Comparison of ENCODE assay signal across 16 cellular contexts in genomic region chr14:104925941-104926609, GRCh38. TPM values are rescaled to one million over a fixed set of nuclear protein-coding genes. Genes with fewer than 3 reads are reported as not detected.
A peak's percentile ranks its signal among the peaks of the same experiment; 100 is the strongest.
DNase-seq lines count a peak whose midpoint lies in the region; ATAC-seq, FAIRE-seq and TF ChIP-seq lines count a peak whose summit lies in the region.
"Had no signal": no experiment of that assay in that cellular context is flagged by ENCODE, and none has a peak within 500 bp of the region (broad histone marks: within the 10 kb centered on the region; RNA-seq: fewer than 3 reads in every experiment).

No MANE protein-coding gene starts in this region.

- H4K20me1 ChIP-seq in GM12878 (ENCODE audit: control insufficient read depth, insufficient read depth), result no peaks in the 10 kb centered on the region; the same call in 1 of the 2 replicates

- TF ChIP-seq CTCF in GM12878 (IDR thresholded peaks at IDR 0.05 in 2 of 3, conservative IDR thresholded peaks at IDR 0.05 in 1 of 3; ENCODE audit: control insufficient read depth in 2 of 3, extremely low read depth in 1 of 3, insufficient read depth in 1 of 3, low read depth in 3 of 3, low read length in 3 of 3), result no peak

- H3K9ac ChIP-seq in GM12878 (ENCODE audit: control insufficient read depth, insufficient read depth, low read length), result peak overlapping the region; percentile 47

- FAIRE-seq in GM12878 (lab: Jason Lieb, UNC), result no peak

- peaks cover 0 to 2% of the 10 kb centered on the region in 2 experiments; a peak in 2 of 4 replicates for H3K27me3 ChIP-seq in GM12878 (replicated peaks in 1 of 2; ENCODE audit: control insufficient read depth in 2 of 2, insufficient read depth in 2 of 2, low read length in 1 of 2)
- H3K27me3 ChIP-seq: esophagus muscularis mucosa had no signal

- BruUV-seq in GM12878 (replicated peaks; lab: Mats Ljungman, UMichigan), result no TSS peak

- intact Hi-C loops in GM12878 (cut with micrococcal nuclease; ENCODE audit: unreplicated experiment) (no loop called here), posterior vena cava (cut with DNase I) (no loop called here)

- H3K27ac ChIP-seq in GM12878 (ENCODE audit: control insufficient read depth, insufficient read depth), result peak overlapping the region; percentile 78
- H3K27ac ChIP-seq: colonic mucosa, esophagus muscularis mucosa, tibial artery had no signal

- TF ChIP-seq EP300 in GM12878 (IDR thresholded peaks at IDR 0.05; ENCODE audit: borderline replicate concordance in 1 of 2, control insufficient read depth in 1 of 2, low read depth in 2 of 2, low read length in 2 of 2), result no peak

- no peak overlapping the region for H2AFZ ChIP-seq in GM12878 (ENCODE audit: control insufficient read depth, low read depth, low read length)

- DNase-seq in GM12878 (ENCODE audit: low read depth, low spot score) (no peak), posterior vena cava (ENCODE audit: low spot score) (peak; percentile 78), DMS 273 treated with DMSO at 0.1 percent for 48 hours (lab: John Stamatoyannopoulos, UW) (no peak), NCI-H187 (lab: John Stamatoyannopoulos, UW) (no peak), nucleus accumbens (lab: John Stamatoyannopoulos, UW) (no peak), activated T-cell treated with anti-CD3 and anti-CD28 coated beads for 4 hours (no peak)
- DNase-seq: colonic mucosa; GF-D8; NCI-H1417 treated with DMSO at 0.1 percent for 48 hours; occipital lobe; stimulated activated CD4-positive, alpha-beta T cell treated with anti-CD3 and anti-CD28 coated beads, Interleukin-12 subunit alpha, Interleukin-12 subunit beta, amount 100 ng/mL, for 4 hours; tibial artery had no signal

- SMC1A ChIA-PET in GM12878 (lab: Charles Lee; ENCODE audit: uncharacterized antibody, unreplicated experiment), result no interaction called here

- no peaks in the 10 kb centered on the region for H3K36me3 ChIP-seq in GM12878 (ENCODE audit: control insufficient read depth in 2 of 2, insufficient read depth in 2 of 2, low read length in 1 of 2)
- H3K36me3 ChIP-seq: colonic mucosa, esophagus muscularis mucosa, tibial artery had no signal

- H3K9me3 ChIP-seq in GM12878 (replicated peaks; ENCODE audit: control insufficient read depth, insufficient read depth, low read length), result peaks cover 6% of the 10 kb centered on the region; the same call in 2 of the 3 replicates
- H3K9me3 ChIP-seq: colonic mucosa, tibial artery had no signal

- RAD21 ChIA-PET in GM12878 (lab: Charles Lee; ENCODE audit: unreplicated experiment), result no interaction called here

- in situ Hi-C loops in GM12878 (cut with MboI), result no loop called here

- WGBS in GM12878 (ENCODE audit: insufficient coverage, insufficient replicate concordance, low lambda C conversion rate, missing lambda C conversion rate), result 39% methylated on average over 13 of the region's 13 CpGs

- POLR2A ChIA-PET in GM12878 (lab: Charles Lee), result no interaction called here

- peaks cover 48% of the 10 kb centered on the region for H3K4me1 ChIP-seq in GM12878 (ENCODE audit: control insufficient read depth, insufficient read depth, low read length)
- H3K4me1 ChIP-seq: colonic mucosa, tibial artery had no signal

- no peak for TF ChIP-seq POLR2A in GM12878 (IDR thresholded peaks at IDR 0.05; ENCODE audit: low read depth, low read length)

- H3K79me2 ChIP-seq in GM12878 (ENCODE audit: control insufficient read depth, insufficient read depth, low read length), result 0 out of 2 replicates have a peak, but pooled peaks cover 2% of the 10 kb centered on the region

- CTCF ChIA-PET in GM12878 (lab: Yijun Ruan, JAX), result interaction anchor here (0.5 to 1.4 kb wide), 3 partner anchors 10 to 120 kb away, joined by 3 to 4 read pairs (median 4); no protein-coding TSS in a partner anchor

- H3K4me3 ChIP-seq in GM12878, result peak overlapping the region; percentile 67
- H3K4me3 ChIP-seq: colonic mucosa, esophagus muscularis mucosa, tibial artery had no signal

- H3K4me2 ChIP-seq in GM12878 (ENCODE audit: control insufficient read depth, insufficient read depth), result peak overlapping the region; percentile 95

- peak; percentile 16 for ATAC-seq in GM18907 (IDR thresholded peaks at IDR 0.05; ENCODE audit: unreplicated experiment)
- ATAC-seq in HG03196 (IDR thresholded peaks at IDR 0.05; ENCODE audit: unreplicated experiment), result peak; percentile 2
- no peak for ATAC-seq in GM12878
- ATAC-seq: Right ventricle myocardium inferior had no signal

- no peak for TF ChIP-seq RAD21 in GM12878 (IDR thresholded peaks at IDR 0.05; ENCODE audit: insufficient read depth, low read depth, low read length)

TF ChIP-seq in GM12878, 131 proteins besides CTCF, POLR2A, EP300 and RAD21:
- peak; percentile 57; the same call in 1 of the 2 replicates for TF ChIP-seq LARP7 (IDR thresholded peaks at IDR 0.05)
- no peak for TF ChIP-seq ATF3 (IDR thresholded peaks at IDR 0.05; ENCODE audit: borderline replicate concordance, extremely low read depth, low read depth, low read length)

RNA-seq across cellular contexts. Expression of gene PLD4, which starts 1.4 kb away (rescaled TPM):
- 0.69 and 2.0 TPM in 2 replicates for total RNA-seq in GM12878 (2013; cell fraction: nucleolus; rRNA removed)
- 32.1 and 43.2 TPM in 2 replicates for total RNA-seq in GM12878 (2014; rRNA removed)
- total RNA-seq in GM12878 (2014; rRNA removed; fragmentation: Illumina TruSeq; extraction: Trizol), result 7.2 and 9.1 TPM in 2 replicates
- total RNA-seq in GM12878 (2021), result 54.3 and 57.7 TPM in 2 replicates
- 4.2 TPM for polyA plus RNA-seq in GM12878 (2011; ENCODE audit: low read depth)
- 0.04 and 0.20 TPM in 2 replicates for polyA plus RNA-seq in GM12878 (2011; rRNA removed)
- 0.21 and 0.40 TPM in 2 replicates for polyA plus RNA-seq in GM12878 (2011; cell fraction: cytosol; rRNA removed)
- 0.57 and 0.69 TPM in 2 replicates for polyA plus RNA-seq in GM12878 (2011; cell fraction: nucleus; rRNA removed)
- polyA plus RNA-seq in GM12878 (2012), result 11.8 and 20.1 TPM in 2 replicates
- 2.7 and 5.3 TPM in 2 replicates for polyA plus RNA-seq in GM12878 (2014; fragmentation: Illumina TruSeq; extraction: Trizol)
- under 1 TPM; 0.27 to 0.37 TPM for polyA plus RNA-seq in GM12878 (2014; fragmentation: Nextera tagmentation; extraction: Ambion mirVana)
- 36.3 and 46.7 TPM in 2 replicates for polyA plus RNA-seq in GM12878 (2014; rRNA removed)
- 10 to 100 TPM; 10.6 to 13.0 TPM for polyA plus RNA-seq in GM12878 (2016; fragmentation: Nextera tagmentation; extraction: Ambion mirVana)
- 0.31 TPM in 1 of 2 replicates, not detected in the other for polyA minus RNA-seq in GM12878 (2011; rRNA and poly(A)+ RNA removed)
- polyA minus RNA-seq in GM12878 (2011; cell fraction: cytosol; rRNA and poly(A)+ RNA removed), result not detected in 2 replicates
- polyA minus RNA-seq in GM12878 (2011; cell fraction: nucleus; rRNA and poly(A)+ RNA removed), result 0.38 TPM in 1 of 2 replicates, not detected in the other
- under 1 TPM in 1 of 2 donors, not detected in 1; 0.24 TPM for total RNA-seq in posterior vena cava
- total RNA-seq: Right ventricle myocardium inferior had no signal

RNA-seq across cellular contexts. Expression of gene AHNAK2, which starts 52.1 kb away (rescaled TPM):
- total RNA-seq in GM12878 (2013; cell fraction: nucleolus; rRNA removed), result 0.02 TPM in 1 of 2 replicates, not detected in the other
- total RNA-seq in GM12878 (2014; rRNA removed) (not detected in 2 replicates), GM12878 (2014; rRNA removed; fragmentation: Illumina TruSeq; extraction: Trizol) (not detected in 2 replicates), GM12878 (2021) (0.03 and 0.10 TPM in 2 replicates), posterior vena cava (100 to 1,000 TPM; 242 to 274 TPM)
- 0.05 TPM for polyA plus RNA-seq in GM12878 (2011; ENCODE audit: low read depth)
- polyA plus RNA-seq in GM12878 (2011; rRNA removed) (0.03 TPM in 1 of 2 replicates, not detected in the other), GM12878 (2014; fragmentation: Illumina TruSeq; extraction: Trizol) (not detected in 2 replicates), GM12878 (2014; fragmentation: Nextera tagmentation; extraction: Ambion mirVana) (not detected), GM12878 (2014; rRNA removed) (not detected in 2 replicates), GM12878 (2016; fragmentation: Nextera tagmentation; extraction: Ambion mirVana) (not detected)
- not detected in 2 replicates for polyA plus RNA-seq in GM12878 (2011; cell fraction: cytosol; rRNA removed)
- not detected in 2 replicates for polyA plus RNA-seq in GM12878 (2011; cell fraction: nucleus; rRNA removed)
- polyA plus RNA-seq in GM12878 (2012), result 0.03 TPM in 2 replicates
- polyA minus RNA-seq in GM12878 (2011; rRNA and poly(A)+ RNA removed), result not detected in 2 replicates
- polyA minus RNA-seq in GM12878 (2011; cell fraction: cytosol; rRNA and poly(A)+ RNA removed), result 0.42 TPM in 1 of 2 replicates, not detected in the other
- polyA minus RNA-seq in GM12878 (2011; cell fraction: nucleus; rRNA and poly(A)+ RNA removed), result under 0.01 and 0.19 TPM in 2 replicates

RNA-seq across cellular contexts. Expression of gene CLBA1, which starts 59.5 kb away (rescaled TPM):
- total RNA-seq in GM12878 (2013; cell fraction: nucleolus; rRNA removed), result 2.8 and 4.2 TPM in 2 replicates
- total RNA-seq in GM12878 (2014; rRNA removed), result 0.76 and 0.96 TPM in 2 replicates
- total RNA-seq in GM12878 (2014; rRNA removed; fragmentation: Illumina TruSeq; extraction: Trizol), result 0.45 and 0.74 TPM in 2 replicates
- total RNA-seq in GM12878 (2021), result 0.56 and 0.90 TPM in 2 replicates
- 1.1 TPM for polyA plus RNA-seq in GM12878 (2011; ENCODE audit: low read depth)
- polyA plus RNA-seq in GM12878 (2011; rRNA removed), result 0.38 and 0.59 TPM in 2 replicates
- polyA plus RNA-seq in GM12878 (2011; cell fraction: cytosol; rRNA removed), result 0.92 and 1.1 TPM in 2 replicates
- polyA plus RNA-seq in GM12878 (2011; cell fraction: nucleus; rRNA removed), result 2.5 and 2.9 TPM in 2 replicates
- 1.4 and 2.2 TPM in 2 replicates for polyA plus RNA-seq in GM12878 (2012)
- polyA plus RNA-seq in GM12878 (2014; fragmentation: Illumina TruSeq; extraction: Trizol), result 0.24 and 0.62 TPM in 2 replicates
- polyA plus RNA-seq in GM12878 (2014; fragmentation: Nextera tagmentation; extraction: Ambion mirVana), result under 1 TPM in 1 of 2 experiments, not detected in 1; 0.07 TPM
- polyA plus RNA-seq in GM12878 (2014; rRNA removed), result 0.72 and 1.1 TPM in 2 replicates
- polyA plus RNA-seq in GM12878 (2016; fragmentation: Nextera tagmentation; extraction: Ambion mirVana), result 1 to 10 TPM in 1 of 2 experiments, under 1 TPM in 1; 0.62 to 1.1 TPM
- polyA minus RNA-seq in GM12878 (2011; rRNA and poly(A)+ RNA removed), result 0.88 TPM in 1 of 2 replicates, not detected in the other
- polyA minus RNA-seq in GM12878 (2011; cell fraction: cytosol; rRNA and poly(A)+ RNA removed), result 0.83 TPM in 1 of 2 replicates, not detected in the other
- polyA minus RNA-seq in GM12878 (2011; cell fraction: nucleus; rRNA and poly(A)+ RNA removed), result 0.73 and 0.96 TPM in 2 replicates
- 1 to 10 TPM; 4.7 to 5.6 TPM for total RNA-seq in posterior vena cava

Comparison
In these comparisons a context has a peak if more than half of its experiments do, and no peak if none do; other contexts are left out.
1. RNA of gene AHNAK2, which starts 52.1 kb away (total RNA-seq): 242 to 274 TPM in posterior vena cava; 0.02 to 0.10 TPM in GM12878; every median in the first group is over 100 times any median in the second.